Comparison of ENCODE assay signal across 9 cellular contexts in genomic region chr3:187870360-187871203, GRCh38.
DNase-seq lines count a peak whose midpoint lies in the region; ATAC-seq and FAIRE-seq lines count a peak whose summit lies in the region.
"Had no signal": no experiment of that assay in that cellular context is flagged by ENCODE, and none has a peak within 500 bp of the region (broad histone marks: within the 10 kb centered on the region; RNA-seq: fewer than 3 reads in every experiment).

No MANE protein-coding gene starts in this region.

- intact Hi-C loops in sciatic nerve (cut with DNase I), result no loop called here

- peak; percentile 30 for FAIRE-seq in islet of Langerhans (lab: Jason Lieb, UNC)

- peak; percentile 87 for ATAC-seq in GM18907 (IDR thresholded peaks at IDR 0.05; ENCODE audit: unreplicated experiment)
- peak; percentile 67 for ATAC-seq in GM21528 (IDR thresholded peaks at IDR 0.05; ENCODE audit: low FRiP score, unreplicated experiment)
- peak; percentile 93 for ATAC-seq in HG03196 (IDR thresholded peaks at IDR 0.05; ENCODE audit: unreplicated experiment)
- ATAC-seq in sciatic nerve, result no peak
- ATAC-seq: SK-N-SH treated with all-trans-retinoic acid at 6 μM for 48 hours had no signal

- DNase-seq in GM19238 (ENCODE audit: insufficient read length, low spot score) (no peak), sciatic nerve (ENCODE audit: low spot score) (no peak), putamen (ENCODE audit: low spot score) (no peak)
- DNase-seq: NCI-H1436 had no signal
